12 cellular contexts compared by ENCODE assay signal in genomic region chrX:151982217-151982616, GRCh38. TPM values are rescaled to one million over a fixed set of nuclear protein-coding genes. Genes with fewer than 3 reads are reported as not detected.
A peak's percentile ranks its signal among the peaks of the same experiment; 100 is the strongest.
DNase-seq lines count a peak whose midpoint lies in the region; ATAC-seq and TF ChIP-seq lines count a peak whose summit lies in the region.
"Had no signal": no experiment of that assay in that cellular context is flagged by ENCODE, and none has a peak within 500 bp of the region (broad histone marks: within the 10 kb centered on the region; RNA-seq: fewer than 3 reads in every experiment).

No MANE protein-coding gene starts in this region.

- peaks cover 32% of the 10 kb centered on the region for H3K4me1 Mint-ChIP-seq in Calu3 (ENCODE audit: low read depth, unreplicated experiment)
- H3K4me1 Mint-ChIP-seq: T-cell had no signal

- H3K9me3 Mint-ChIP-seq in Calu3 (ENCODE audit: low read depth, unreplicated experiment): peaks cover 2% of the 10 kb centered on the region

- H3K4me3 Mint-ChIP-seq in Calu3 (ENCODE audit: low read depth, unreplicated experiment): no peak overlapping the region
- H3K4me3 Mint-ChIP-seq: mesothelial cell of epicardium, T-cell had no signal

- H3K27me3 Mint-ChIP-seq in Calu3 (ENCODE audit: unreplicated experiment): no peaks in the 10 kb centered on the region

- intact Hi-C loops in Calu3 (cut with micrococcal nuclease; ENCODE audit: unreplicated experiment) (loop anchor here (5.0 kb wide), 1 partner anchor 230 kb away; no protein-coding TSS in a partner anchor), mucosa of descending colon (cut with DNase I, micrococcal nuclease) (no loop called here), psoas muscle (cut with DNase I) (no loop called here)

- no peak overlapping the region for H3K4me3 ChIP-seq in choroid plexus epithelial cell (ENCODE audit: low read depth, low read length)
- no peak overlapping the region for H3K4me3 ChIP-seq in mucosa of descending colon
- no peak overlapping the region for H3K4me3 ChIP-seq in psoas muscle

- TF ChIP-seq CTCF in Calu3 (IDR thresholded peaks at IDR 0.05; ENCODE audit: unreplicated experiment) (no peak), choroid plexus epithelial cell (conservative IDR thresholded peaks at IDR 0.05; ENCODE audit: low read depth, low read length) (no peak), mucosa of descending colon (IDR thresholded peaks at IDR 0.05) (no peak), psoas muscle (IDR thresholded peaks at IDR 0.05) (no peak)

- H3K36me3 Mint-ChIP-seq in Calu3 (ENCODE audit: insufficient read depth, unreplicated experiment): peaks cover 5% of the 10 kb centered on the region
- H3K36me3 Mint-ChIP-seq: mesothelial cell of epicardium, T-cell had no signal

- H3K4me1 ChIP-seq in mucosa of descending colon (ENCODE audit: low read depth) (no peaks in the 10 kb centered on the region), psoas muscle (no peaks in the 10 kb centered on the region)

- no peaks in the 10 kb centered on the region for H3K36me3 ChIP-seq in mucosa of descending colon (ENCODE audit: low read depth)
- H3K36me3 ChIP-seq in psoas muscle (ENCODE audit: insufficient read depth in 1 of 2, low read depth in 1 of 2): no peaks in the 10 kb centered on the region

- ATAC-seq in mucosa of descending colon (peak; percentile 86), psoas muscle (no peak), HG03378 (IDR thresholded peaks at IDR 0.05; ENCODE audit: unreplicated experiment) (no peak), GM18907 (IDR thresholded peaks at IDR 0.05; ENCODE audit: unreplicated experiment) (no peak)
- ATAC-seq: T-cell had no signal

- H3K27me3 ChIP-seq in psoas muscle (ENCODE audit: insufficient read depth in 3 of 3, low read length in 2 of 3): peaks cover 0 to 14% (median 0%) of the 10 kb centered on the region in 3 donors

- DNase-seq in Calu3 (peak; percentile 20), NCI-H1105 (lab: John Stamatoyannopoulos, UW) (peak; percentile 27), choroid plexus epithelial cell (ENCODE audit: low read depth) (peak; percentile 72), mucosa of descending colon (peak in 1 of 3 donors; percentile 49), C1 segment of cervical spinal cord (lab: John Stamatoyannopoulos, UW) (no peak), psoas muscle (no peak)
- DNase-seq: GDM1; stimulated activated CD4-positive, alpha-beta T cell treated with anti-CD3 and anti-CD28 coated beads, Interleukin-4, amount 100 ng/mL, for 4 hours; T-cell had no signal

- no peaks in the 10 kb centered on the region for H3K9me3 ChIP-seq in mucosa of descending colon
- no peaks in the 10 kb centered on the region for H3K9me3 ChIP-seq in psoas muscle

- CTCF ChIA-PET in Calu3 (lab: Charles Lee): interaction anchor here (0.7 kb wide), 3 partner anchors 11 to 142 kb away, joined by 3 to 5 read pairs (median 4); no protein-coding TSS in a partner anchor

- BruUV-seq in Calu3 (replicated peaks; lab: Mats Ljungman, UMichigan): no TSS peak

- 17 to 55% (median 37%) methylated on average over 3 of the region's 3 CpGs for WGBS in psoas muscle, 3 donors

- H3K27ac ChIP-seq in psoas muscle: no peak overlapping the region

- H3K27ac Mint-ChIP-seq in Calu3 (ENCODE audit: unreplicated experiment): no peak overlapping the region
- H3K27ac Mint-ChIP-seq: mesothelial cell of epicardium, T-cell had no signal

RNA-seq across cellular contexts. Expression of gene GABRE, which starts 7.7 kb away (rescaled TPM):
- total RNA-seq in Calu3 (2022): 60.5 and 71.9 TPM in 2 replicates
- 10 to 100 TPM; 21.3 to 25.7 (median 22.1) TPM for total RNA-seq in mucosa of descending colon
- total RNA-seq in psoas muscle: 1 to 10 TPM; 1.7 to 3.8 (median 2.9) TPM
- polyA plus RNA-seq in psoas muscle: 1 to 10 TPM in 2 of 3 donors, under 1 TPM in 1; 0.90 to 1.4 (median 1.1) TPM

Comparison
In these comparisons a context has a peak if more than half of its experiments do, and no peak if none do; other contexts are left out.
1. DNase-seq: peak in Calu3 (single experiment), NCI-H1105 (single experiment) and choroid plexus epithelial cell (single experiment); none in C1 segment of cervical spinal cord (0 of 14) and psoas muscle (0 of 2).
2. RNA of gene GABRE, which starts 7.7 kb away (total RNA-seq): 60.5 to 71.9 TPM in Calu3 and 21.3 to 25.7 TPM in mucosa of descending colon; 1.7 to 3.8 TPM in psoas muscle; every median in the first group is over 4 times any median in the second.